In the genomic region with DNA sequence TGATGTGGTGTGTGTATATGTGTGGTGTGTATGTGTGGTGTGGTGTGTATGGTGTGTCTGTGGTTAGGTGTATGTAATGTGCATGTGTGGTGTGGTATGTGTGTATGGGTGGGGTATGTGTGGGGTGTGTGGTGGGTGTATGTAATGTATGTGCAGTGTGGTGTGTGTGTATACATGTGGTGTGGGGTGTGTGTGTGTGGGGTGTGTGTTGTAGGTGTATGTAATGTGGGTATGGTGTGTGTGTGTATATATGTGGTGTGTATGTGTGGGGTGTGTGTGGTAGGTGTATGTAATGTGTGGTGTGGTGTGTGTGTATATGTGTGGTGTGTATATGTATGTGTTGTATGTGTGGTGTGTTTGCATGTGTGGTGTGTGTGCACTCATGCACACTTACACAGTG, we compare ENCODE assay signal across 1 cellular context.
TF ChIP-seq lines count a peak whose summit lies in the region.

No MANE protein-coding gene starts in this region.

TF ChIP-seq in HepG2, 621 proteins besides CTCF, POLR2A, EP300 and RAD21 (continued from another document):
- TF ChIP-seq, protein P1, sequence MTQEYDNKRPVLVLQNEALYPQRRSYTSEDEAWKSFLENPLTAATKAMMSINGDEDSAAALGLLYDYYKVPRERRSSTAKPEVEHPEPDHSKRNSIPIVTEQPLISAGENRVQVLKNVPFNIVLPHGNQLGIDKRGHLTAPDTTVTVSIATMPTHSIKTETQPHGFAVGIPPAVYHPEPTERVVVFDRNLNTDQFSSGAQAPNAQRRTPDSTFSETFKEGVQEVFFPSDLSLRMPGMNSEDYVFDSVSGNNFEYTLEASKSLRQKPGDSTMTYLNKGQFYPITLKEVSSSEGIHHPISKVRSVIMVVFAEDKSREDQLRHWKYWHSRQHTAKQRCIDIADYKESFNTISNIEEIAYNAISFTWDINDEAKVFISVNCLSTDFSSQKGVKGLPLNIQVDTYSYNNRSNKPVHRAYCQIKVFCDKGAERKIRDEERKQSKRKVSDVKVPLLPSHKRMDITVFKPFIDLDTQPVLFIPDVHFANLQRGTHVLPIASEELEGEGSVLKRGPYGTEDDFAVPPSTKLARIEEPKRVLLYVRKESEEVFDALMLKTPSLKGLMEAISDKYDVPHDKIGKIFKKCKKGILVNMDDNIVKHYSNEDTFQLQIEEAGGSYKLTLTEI (CRISPR knock-in tag; conservative IDR thresholded peaks at IDR 0.05): no peak
